In the genomic region with DNA sequence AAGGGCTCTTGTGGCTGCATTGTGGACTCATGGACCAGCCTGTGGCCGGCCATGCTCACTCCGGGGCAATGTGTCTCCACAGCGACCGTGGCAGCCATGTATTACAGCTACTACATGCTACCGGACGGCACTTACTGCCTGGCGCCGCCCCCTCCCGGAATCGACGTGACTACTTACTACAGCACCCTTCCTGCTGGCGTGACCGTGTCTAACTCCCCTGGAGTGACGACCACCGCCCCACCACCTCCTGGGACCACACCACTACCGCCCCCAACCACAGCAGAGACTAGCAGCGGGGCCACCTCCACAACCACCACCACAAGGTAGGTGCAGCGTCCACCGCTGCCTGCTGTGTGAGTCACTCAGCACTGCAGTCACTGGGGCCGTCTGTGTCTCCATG, we compare ENCODE assay signal across 1 cellular context.
A peak's percentile ranks its signal among the peaks of the same experiment; 100 is the strongest.
TF ChIP-seq lines count a peak whose summit lies in the region.

No MANE protein-coding gene starts in this region.

TF ChIP-seq in HepG2, 621 proteins besides CTCF, POLR2A, EP300 and RAD21:
- no peak for TF ChIP-seq ZNF776 (CRISPR knock-in tag; IDR thresholded peaks at IDR 0.05)
- peak; percentile 28 for TF ChIP-seq AGO2 (optimal IDR thresholded peaks at IDR 0.05; ENCODE audit: low read depth, low read length)
TF ChIP-seq in HepG2: peak in this region for 1.
